14 cellular contexts compared by ENCODE assay signal in the genomic region with DNA sequence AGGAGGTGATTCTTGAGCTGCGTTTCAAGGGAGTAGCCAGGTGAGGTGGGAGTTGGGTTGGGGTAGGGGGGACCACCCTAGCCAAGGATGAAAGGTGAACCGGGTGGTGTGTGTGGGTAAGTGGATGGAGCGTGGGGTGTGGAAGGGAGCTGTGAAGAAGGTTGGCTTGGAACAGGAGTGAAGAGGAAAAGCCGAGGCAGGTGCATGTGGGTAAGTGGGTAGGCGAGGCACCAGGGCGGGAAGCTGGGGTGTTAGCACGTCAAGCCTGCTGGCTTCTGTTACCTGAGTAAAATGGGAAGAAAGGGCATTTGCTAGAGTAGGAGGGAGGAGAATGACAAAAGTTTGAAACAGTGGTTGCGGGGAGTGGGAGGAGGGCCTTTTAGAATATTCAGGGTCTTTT.
"Had no signal": no experiment of that assay in that cellular context is flagged by ENCODE, and none has a peak within 500 bp of the region (broad histone marks: within the 10 kb centered on the region; RNA-seq: fewer than 3 reads in every experiment).

No MANE protein-coding gene starts in this region.

- H3K27me3 ChIP-seq: adrenal gland, uterus had no signal

- DNase-seq: activated CD4-positive, alpha-beta T cell treated with anti-CD3 and anti-CD28 coated beads, Interleukin-2, amount 50 U/mL, for 1 hour; activated CD4-positive, CD25-positive, alpha-beta regulatory T cell; activated naive CD4-positive, alpha-beta T cell treated with anti-CD3 and anti-CD28 coated beads, Interleukin-2, amount 50 U/mL, for 16 hours; adrenal gland; immature natural killer cell; left cardiac atrium; occipital lobe; stimulated activated CD4-positive, alpha-beta T cell treated with anti-CD3 and anti-CD28 coated beads, Interleukin-15, amount 100 ng/mL, for 24 hours; stimulated activated CD4-positive, alpha-beta T cell treated with anti-CD3 and anti-CD28 coated beads, Interleukin-4, amount 100 ng/mL, for 24 hours; T-helper 2 cell; uterus had no signal

- ATAC-seq: esophagus mucosa had no signal

- H3K9me3 ChIP-seq: adrenal gland, thoracic aorta, uterus had no signal

- H3K36me3 ChIP-seq: adrenal gland, thoracic aorta, uterus had no signal

- H3K4me3 ChIP-seq: adrenal gland, thoracic aorta, uterus had no signal

- FAIRE-seq: TTC549 had no signal
